In the genomic region with DNA sequence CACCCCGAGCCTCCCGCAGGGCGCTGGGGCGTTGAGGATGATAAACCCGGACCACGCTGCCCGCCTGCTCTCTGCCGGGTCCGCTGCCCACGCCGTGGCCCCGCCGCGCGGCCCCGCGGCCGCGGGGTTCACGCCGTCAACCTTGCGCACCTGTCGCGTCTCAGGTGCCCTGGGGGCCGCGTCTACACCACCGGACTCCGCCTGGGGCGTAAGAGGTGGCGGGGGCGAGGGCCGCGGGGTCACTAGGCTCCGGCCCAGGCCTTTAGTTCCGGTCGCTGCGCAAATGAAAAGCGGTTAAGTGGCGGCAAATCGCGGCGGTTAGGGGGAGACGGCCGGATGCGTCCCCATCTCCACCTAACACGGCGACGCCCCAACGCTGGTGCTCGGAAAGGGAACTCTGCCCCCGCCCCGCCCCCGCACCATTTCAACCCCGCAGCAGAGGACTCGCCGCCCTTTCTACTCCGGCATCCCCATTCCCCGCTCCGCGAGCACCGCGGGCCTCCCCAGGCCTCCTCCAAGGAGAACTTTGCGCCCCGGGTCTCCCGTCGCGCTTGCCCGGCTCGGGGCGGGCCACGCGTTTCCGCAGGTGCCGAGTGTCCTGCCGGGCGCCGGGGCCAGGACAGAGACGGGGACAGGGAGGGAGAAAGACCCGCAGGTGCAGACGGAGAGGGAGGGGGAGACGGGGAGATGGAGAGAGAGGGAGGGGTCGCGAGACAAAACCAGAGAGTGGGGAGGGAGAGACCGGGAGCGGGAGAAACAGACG, we compare ENCODE assay signal across 2 cellular contexts.
A peak's percentile ranks its signal among the peaks of the same experiment; 100 is the strongest.
TF ChIP-seq lines count a peak whose summit lies in the region.

No MANE protein-coding gene starts in this region.

TF ChIP-seq in HCT116, 20 proteins besides CTCF, POLR2A, EP300 and RAD21:
- TF ChIP-seq SRF (IDR thresholded peaks at IDR 0.05; ENCODE audit: low read depth) (no peak), JUND (IDR thresholded peaks at IDR 0.05) (no peak), CEBPB (IDR thresholded peaks at IDR 0.05; ENCODE audit: low read depth) (no peak), POLR2AphosphoS5 (IDR thresholded peaks at IDR 0.05; ENCODE audit: low read depth, low read length) (no peak), TCF7L2 (IDR thresholded peaks at IDR 0.05; ENCODE audit: borderline replicate concordance, extremely low read depth, insufficient read depth, insufficient read length) (no peak), SIN3A (IDR thresholded peaks at IDR 0.05; ENCODE audit: low read depth) (no peak), YY1 (IDR thresholded peaks at IDR 0.05; ENCODE audit: extremely low read depth, insufficient replicate concordance, low read depth, low read length) (no peak), FOSL1 (IDR thresholded peaks at IDR 0.05; ENCODE audit: low read depth) (no peak), SP1 (IDR thresholded peaks at IDR 0.05; ENCODE audit: low read depth) (no peak), CBX3 (IDR thresholded peaks at IDR 0.05; ENCODE audit: low read depth) (no peak)
- TF ChIP-seq, protein P1, sequence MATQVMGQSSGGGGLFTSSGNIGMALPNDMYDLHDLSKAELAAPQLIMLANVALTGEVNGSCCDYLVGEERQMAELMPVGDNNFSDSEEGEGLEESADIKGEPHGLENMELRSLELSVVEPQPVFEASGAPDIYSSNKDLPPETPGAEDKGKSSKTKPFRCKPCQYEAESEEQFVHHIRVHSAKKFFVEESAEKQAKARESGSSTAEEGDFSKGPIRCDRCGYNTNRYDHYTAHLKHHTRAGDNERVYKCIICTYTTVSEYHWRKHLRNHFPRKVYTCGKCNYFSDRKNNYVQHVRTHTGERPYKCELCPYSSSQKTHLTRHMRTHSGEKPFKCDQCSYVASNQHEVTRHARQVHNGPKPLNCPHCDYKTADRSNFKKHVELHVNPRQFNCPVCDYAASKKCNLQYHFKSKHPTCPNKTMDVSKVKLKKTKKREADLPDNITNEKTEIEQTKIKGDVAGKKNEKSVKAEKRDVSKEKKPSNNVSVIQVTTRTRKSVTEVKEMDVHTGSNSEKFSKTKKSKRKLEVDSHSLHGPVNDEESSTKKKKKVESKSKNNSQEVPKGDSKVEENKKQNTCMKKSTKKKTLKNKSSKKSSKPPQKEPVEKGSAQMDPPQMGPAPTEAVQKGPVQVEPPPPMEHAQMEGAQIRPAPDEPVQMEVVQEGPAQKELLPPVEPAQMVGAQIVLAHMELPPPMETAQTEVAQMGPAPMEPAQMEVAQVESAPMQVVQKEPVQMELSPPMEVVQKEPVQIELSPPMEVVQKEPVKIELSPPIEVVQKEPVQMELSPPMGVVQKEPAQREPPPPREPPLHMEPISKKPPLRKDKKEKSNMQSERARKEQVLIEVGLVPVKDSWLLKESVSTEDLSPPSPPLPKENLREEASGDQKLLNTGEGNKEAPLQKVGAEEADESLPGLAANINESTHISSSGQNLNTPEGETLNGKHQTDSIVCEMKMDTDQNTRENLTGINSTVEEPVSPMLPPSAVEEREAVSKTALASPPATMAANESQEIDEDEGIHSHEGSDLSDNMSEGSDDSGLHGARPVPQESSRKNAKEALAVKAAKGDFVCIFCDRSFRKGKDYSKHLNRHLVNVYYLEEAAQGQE (IDR thresholded peaks at IDR 0.05; ENCODE audit: low read depth): no peak
- TF ChIP-seq, protein P2, sequence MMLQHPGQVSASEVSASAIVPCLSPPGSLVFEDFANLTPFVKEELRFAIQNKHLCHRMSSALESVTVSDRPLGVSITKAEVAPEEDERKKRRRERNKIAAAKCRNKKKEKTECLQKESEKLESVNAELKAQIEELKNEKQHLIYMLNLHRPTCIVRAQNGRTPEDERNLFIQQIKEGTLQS (IDR thresholded peaks at IDR 0.05): no peak
- TF ChIP-seq, protein P3, sequence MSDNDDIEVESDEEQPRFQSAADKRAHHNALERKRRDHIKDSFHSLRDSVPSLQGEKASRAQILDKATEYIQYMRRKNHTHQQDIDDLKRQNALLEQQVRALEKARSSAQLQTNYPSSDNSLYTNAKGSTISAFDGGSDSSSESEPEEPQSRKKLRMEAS (IDR thresholded peaks at IDR 0.05): no peak

TF ChIP-seq in K562, 482 proteins besides CTCF, POLR2A, EP300 and RAD21 (continues in another document):
- TF ChIP-seq KLF13 (tag; IDR thresholded peaks at IDR 0.05; ENCODE audit: borderline replicate concordance, low read depth): no peak
- TF ChIP-seq, protein P4, sequence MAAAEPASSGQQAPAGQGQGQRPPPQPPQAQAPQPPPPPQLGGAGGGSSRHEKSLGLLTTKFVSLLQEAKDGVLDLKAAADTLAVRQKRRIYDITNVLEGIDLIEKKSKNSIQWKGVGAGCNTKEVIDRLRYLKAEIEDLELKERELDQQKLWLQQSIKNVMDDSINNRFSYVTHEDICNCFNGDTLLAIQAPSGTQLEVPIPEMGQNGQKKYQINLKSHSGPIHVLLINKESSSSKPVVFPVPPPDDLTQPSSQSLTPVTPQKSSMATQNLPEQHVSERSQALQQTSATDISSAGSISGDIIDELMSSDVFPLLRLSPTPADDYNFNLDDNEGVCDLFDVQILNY (CRISPR knock-in tag; IDR thresholded peaks at IDR 0.05): no peak
- TF ChIP-seq FOXJ2 (tag; IDR thresholded peaks at IDR 0.05): no peak
- TF ChIP-seq HNRNPUL1 (IDR thresholded peaks at IDR 0.05; ENCODE audit: low read length): no peak
- TF ChIP-seq DACH1 (IDR thresholded peaks at IDR 0.05; ENCODE audit: partially characterized antibody): no peak
- TF ChIP-seq, protein P5, sequence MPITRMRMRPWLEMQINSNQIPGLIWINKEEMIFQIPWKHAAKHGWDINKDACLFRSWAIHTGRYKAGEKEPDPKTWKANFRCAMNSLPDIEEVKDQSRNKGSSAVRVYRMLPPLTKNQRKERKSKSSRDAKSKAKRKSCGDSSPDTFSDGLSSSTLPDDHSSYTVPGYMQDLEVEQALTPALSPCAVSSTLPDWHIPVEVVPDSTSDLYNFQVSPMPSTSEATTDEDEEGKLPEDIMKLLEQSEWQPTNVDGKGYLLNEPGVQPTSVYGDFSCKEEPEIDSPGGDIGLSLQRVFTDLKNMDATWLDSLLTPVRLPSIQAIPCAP (CRISPR knock-in tag; IDR thresholded peaks at IDR 0.05; ENCODE audit: borderline replicate concordance): no peak
- TF ChIP-seq MAFG (tag; conservative IDR thresholded peaks at IDR 0.05): no peak
- TF ChIP-seq ZBTB1 (CRISPR knock-in tag; IDR thresholded peaks at IDR 0.05; ENCODE audit: borderline replicate concordance, low read depth): no peak
- no peak for TF ChIP-seq ZFX (CRISPR knock-in tag; IDR thresholded peaks at IDR 0.05)
- TF ChIP-seq SREBF1 (IDR thresholded peaks at IDR 0.05; ENCODE audit: borderline replicate concordance, low read depth, low read length): no peak
- TF ChIP-seq ZNF668 (CRISPR knock-in tag; IDR thresholded peaks at IDR 0.05): no peak
- TF ChIP-seq RBM15 (IDR thresholded peaks at IDR 0.05; ENCODE audit: insufficient read depth, low read length): no peak
- TF ChIP-seq TARDBP (IDR thresholded peaks at IDR 0.05): no peak
- no peak for TF ChIP-seq ATF1 (CRISPR knock-in tag; IDR thresholded peaks at IDR 0.05)
- no peak for TF ChIP-seq ATF1 (tag; IDR thresholded peaks at IDR 0.05)
- TF ChIP-seq MAFF (IDR thresholded peaks at IDR 0.05; ENCODE audit: low read length): no peak
- TF ChIP-seq, protein P6, sequence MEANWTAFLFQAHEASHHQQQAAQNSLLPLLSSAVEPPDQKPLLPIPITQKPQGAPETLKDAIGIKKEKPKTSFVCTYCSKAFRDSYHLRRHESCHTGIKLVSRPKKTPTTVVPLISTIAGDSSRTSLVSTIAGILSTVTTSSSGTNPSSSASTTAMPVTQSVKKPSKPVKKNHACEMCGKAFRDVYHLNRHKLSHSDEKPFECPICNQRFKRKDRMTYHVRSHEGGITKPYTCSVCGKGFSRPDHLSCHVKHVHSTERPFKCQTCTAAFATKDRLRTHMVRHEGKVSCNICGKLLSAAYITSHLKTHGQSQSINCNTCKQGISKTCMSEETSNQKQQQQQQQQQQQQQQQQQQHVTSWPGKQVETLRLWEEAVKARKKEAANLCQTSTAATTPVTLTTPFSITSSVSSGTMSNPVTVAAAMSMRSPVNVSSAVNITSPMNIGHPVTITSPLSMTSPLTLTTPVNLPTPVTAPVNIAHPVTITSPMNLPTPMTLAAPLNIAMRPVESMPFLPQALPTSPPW (CRISPR knock-in tag; IDR thresholded peaks at IDR 0.05): no peak
- no peak for TF ChIP-seq CXXC5 (CRISPR knock-in tag; IDR thresholded peaks at IDR 0.05)
- TF ChIP-seq ZNF239 (CRISPR knock-in tag; IDR thresholded peaks at IDR 0.05): no peak
- no peak for TF ChIP-seq ZNF316 (IDR thresholded peaks at IDR 0.05)
- TF ChIP-seq, protein P7, sequence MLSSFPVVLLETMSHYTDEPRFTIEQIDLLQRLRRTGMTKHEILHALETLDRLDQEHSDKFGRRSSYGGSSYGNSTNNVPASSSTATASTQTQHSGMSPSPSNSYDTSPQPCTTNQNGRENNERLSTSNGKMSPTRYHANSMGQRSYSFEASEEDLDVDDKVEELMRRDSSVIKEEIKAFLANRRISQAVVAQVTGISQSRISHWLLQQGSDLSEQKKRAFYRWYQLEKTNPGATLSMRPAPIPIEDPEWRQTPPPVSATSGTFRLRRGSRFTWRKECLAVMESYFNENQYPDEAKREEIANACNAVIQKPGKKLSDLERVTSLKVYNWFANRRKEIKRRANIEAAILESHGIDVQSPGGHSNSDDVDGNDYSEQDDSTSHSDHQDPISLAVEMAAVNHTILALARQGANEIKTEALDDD (IDR thresholded peaks at IDR 0.05): no peak
- TF ChIP-seq, protein P8, sequence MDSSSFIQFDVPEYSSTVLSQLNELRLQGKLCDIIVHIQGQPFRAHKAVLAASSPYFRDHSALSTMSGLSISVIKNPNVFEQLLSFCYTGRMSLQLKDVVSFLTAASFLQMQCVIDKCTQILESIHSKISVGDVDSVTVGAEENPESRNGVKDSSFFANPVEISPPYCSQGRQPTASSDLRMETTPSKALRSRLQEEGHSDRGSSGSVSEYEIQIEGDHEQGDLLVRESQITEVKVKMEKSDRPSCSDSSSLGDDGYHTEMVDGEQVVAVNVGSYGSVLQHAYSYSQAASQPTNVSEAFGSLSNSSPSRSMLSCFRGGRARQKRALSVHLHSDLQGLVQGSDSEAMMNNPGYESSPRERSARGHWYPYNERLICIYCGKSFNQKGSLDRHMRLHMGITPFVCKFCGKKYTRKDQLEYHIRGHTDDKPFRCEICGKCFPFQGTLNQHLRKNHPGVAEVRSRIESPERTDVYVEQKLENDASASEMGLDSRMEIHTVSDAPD (CRISPR knock-in tag; IDR thresholded peaks at IDR 0.05): no peak
- TF ChIP-seq, protein P9, sequence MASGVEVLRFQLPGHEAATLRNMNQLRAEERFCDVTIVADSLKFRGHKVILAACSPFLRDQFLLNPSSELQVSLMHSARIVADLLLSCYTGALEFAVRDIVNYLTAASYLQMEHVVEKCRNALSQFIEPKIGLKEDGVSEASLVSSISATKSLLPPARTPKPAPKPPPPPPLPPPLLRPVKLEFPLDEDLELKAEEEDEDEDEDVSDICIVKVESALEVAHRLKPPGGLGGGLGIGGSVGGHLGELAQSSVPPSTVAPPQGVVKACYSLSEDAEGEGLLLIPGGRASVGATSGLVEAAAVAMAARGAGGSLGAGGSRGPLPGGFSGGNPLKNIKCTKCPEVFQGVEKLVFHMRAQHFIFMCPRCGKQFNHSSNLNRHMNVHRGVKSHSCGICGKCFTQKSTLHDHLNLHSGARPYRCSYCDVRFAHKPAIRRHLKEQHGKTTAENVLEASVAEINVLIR (CRISPR knock-in tag; IDR thresholded peaks at IDR 0.05): no peak
- 0 out of 2 replicates have a peak, but pooled peaks have one; percentile 20 for TF ChIP-seq RBFOX2 (IDR thresholded peaks at IDR 0.05; ENCODE audit: low read depth, low read length)
- TF ChIP-seq, protein P10, sequence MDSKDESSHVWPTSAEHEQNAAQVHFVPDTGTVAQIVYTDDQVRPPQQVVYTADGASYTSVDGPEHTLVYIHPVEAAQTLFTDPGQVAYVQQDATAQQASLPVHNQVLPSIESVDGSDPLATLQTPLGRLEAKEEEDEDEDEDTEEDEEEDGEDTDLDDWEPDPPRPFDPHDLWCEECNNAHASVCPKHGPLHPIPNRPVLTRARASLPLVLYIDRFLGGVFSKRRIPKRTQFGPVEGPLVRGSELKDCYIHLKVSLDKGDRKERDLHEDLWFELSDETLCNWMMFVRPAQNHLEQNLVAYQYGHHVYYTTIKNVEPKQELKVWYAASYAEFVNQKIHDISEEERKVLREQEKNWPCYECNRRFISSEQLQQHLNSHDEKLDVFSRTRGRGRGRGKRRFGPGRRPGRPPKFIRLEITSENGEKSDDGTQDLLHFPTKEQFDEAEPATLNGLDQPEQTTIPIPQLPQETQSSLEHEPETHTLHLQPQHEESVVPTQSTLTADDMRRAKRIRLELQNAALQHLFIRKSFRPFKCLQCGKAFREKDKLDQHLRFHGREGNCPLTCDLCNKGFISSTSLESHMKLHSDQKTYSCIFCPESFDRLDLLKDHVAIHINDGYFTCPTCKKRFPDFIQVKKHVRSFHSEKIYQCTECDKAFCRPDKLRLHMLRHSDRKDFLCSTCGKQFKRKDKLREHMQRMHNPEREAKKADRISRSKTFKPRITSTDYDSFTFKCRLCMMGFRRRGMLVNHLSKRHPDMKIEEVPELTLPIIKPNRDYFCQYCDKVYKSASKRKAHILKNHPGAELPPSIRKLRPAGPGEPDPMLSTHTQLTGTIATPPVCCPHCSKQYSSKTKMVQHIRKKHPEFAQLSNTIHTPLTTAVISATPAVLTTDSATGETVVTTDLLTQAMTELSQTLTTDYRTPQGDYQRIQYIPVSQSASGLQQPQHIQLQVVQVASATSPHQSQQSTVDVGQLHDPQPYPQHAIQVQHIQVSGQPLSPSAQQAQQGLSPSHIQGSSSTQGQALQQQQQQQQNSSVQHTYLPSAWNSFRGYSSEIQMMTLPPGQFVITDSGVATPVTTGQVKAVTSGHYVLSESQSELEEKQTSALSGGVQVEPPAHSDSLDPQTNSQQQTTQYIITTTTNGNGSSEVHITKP (IDR thresholded peaks at IDR 0.05; ENCODE audit: partially characterized antibody): no peak
- TF ChIP-seq, protein P11, sequence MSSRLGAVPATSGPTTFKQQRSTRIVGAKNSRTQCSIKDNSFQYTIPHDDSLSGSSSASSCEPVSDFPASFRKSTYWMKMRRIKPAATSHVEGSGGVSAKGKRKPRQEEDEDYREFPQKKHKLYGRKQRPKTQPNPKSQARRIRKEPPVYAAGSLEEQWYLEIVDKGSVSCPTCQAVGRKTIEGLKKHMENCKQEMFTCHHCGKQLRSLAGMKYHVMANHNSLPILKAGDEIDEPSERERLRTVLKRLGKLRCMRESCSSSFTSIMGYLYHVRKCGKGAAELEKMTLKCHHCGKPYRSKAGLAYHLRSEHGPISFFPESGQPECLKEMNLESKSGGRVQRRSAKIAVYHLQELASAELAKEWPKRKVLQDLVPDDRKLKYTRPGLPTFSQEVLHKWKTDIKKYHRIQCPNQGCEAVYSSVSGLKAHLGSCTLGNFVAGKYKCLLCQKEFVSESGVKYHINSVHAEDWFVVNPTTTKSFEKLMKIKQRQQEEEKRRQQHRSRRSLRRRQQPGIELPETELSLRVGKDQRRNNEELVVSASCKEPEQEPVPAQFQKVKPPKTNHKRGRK (tag; IDR thresholded peaks at IDR 0.05): 0 out of 2 replicates have a peak, but pooled peaks have one; percentile 61
- no peak for TF ChIP-seq ZNF274 (IDR thresholded peaks at IDR 0.05; ENCODE audit: borderline replicate concordance, low read depth, low read length)
- peak; percentile 65; the same call in 1 of the 2 replicates for TF ChIP-seq ZSCAN29 (IDR thresholded peaks at IDR 0.05)
- TF ChIP-seq ADNP (tag; IDR thresholded peaks at IDR 0.05): no peak
- no peak for TF ChIP-seq ZNF175 (CRISPR knock-in tag; IDR thresholded peaks at IDR 0.05; ENCODE audit: low read depth)
- TF ChIP-seq, protein P12, sequence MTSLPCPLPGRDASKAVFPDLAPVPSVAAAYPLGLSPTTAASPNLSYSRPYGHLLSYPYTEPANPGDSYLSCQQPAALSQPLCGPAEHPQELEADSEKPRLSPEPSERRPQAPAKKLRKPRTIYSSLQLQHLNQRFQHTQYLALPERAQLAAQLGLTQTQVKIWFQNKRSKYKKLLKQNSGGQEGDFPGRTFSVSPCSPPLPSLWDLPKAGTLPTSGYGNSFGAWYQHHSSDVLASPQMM (CRISPR knock-in tag; IDR thresholded peaks at IDR 0.05): no peak
- TF ChIP-seq RUNX1 (IDR thresholded peaks at IDR 0.05; ENCODE audit: low read depth): no peak
